9 cellular contexts compared by ENCODE assay signal in the genomic region with DNA sequence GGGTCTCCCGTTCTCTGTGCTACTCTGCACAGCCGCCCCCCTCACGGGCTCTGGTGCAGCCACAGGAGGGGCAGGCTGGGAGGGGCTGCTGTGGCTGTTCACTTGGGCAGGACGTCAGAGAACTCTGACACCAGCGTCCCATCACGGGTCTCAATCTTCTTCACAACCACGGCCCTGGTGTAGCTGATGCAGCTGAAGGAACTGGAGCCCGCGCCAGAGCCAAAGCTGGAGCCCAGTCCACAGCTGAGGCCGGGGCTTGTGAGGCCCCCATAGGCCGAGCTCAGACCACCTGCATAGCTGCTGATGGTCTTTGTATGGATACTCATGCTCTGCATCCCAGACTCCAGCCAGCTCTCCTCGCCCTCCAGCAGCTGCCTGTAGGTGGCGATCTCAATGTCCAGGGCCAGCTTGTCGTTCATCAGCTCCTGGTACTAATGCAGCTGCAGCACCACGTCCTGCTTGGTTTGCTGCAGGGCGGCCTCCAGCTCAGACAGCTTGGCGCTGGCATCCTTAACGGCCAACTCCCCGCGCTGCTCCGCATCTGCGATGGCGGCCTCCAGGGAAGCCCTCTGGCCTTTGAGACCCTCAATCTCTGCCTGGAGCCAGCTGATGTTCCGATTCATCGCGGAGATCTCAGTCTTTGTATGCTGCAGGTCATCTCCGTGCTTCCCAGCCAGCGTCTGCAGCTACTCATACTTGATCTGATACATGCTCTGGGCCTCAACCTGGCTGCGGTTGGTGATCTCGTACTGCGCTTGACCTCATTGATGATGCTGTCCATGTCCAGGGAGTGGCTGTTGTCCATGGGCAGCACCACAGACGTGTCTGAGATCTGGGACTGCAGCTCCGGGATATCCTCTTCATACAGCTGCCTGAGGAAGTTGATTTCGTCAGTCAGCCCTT. TPM values are rescaled to one million over a fixed set of nuclear protein-coding genes. Genes with fewer than 3 reads are reported as not detected.
DNase-seq lines count a peak whose midpoint lies in the region; ATAC-seq and TF ChIP-seq lines count a peak whose summit lies in the region.
"Had no signal": no experiment of that assay in that cellular context is flagged by ENCODE, and none has a peak within 500 bp of the region (broad histone marks: within the 10 kb centered on the region; RNA-seq: fewer than 3 reads in every experiment).

No MANE protein-coding gene starts in this region.

- H3K27me3 ChIP-seq in breast epithelium (no peaks in the 10 kb centered on the region), WERI-Rb-1 (ENCODE audit: insufficient read depth, low read depth, severe bottlenecking) (no peaks in the 10 kb centered on the region), upper lobe of right lung (peaks cover 4% of the 10 kb centered on the region)

- H3K4me3 Mint-ChIP-seq in MCF 10A (ENCODE audit: unreplicated experiment), result no peak overlapping the region
- no peak overlapping the region for H3K4me3 Mint-ChIP-seq in T-helper 17 cell

- H3K27ac Mint-ChIP-seq in MCF 10A (ENCODE audit: low read depth, unreplicated experiment) (no peak overlapping the region), T-helper 17 cell (no peak overlapping the region)

- H3K36me3 ChIP-seq in breast epithelium, result no peaks in the 10 kb centered on the region
- no peaks in the 10 kb centered on the region for H3K36me3 ChIP-seq in WERI-Rb-1
- no peaks in the 10 kb centered on the region for H3K36me3 ChIP-seq in upper lobe of right lung

- TF ChIP-seq CTCF in MCF 10A (IDR thresholded peaks at IDR 0.05; ENCODE audit: unreplicated experiment) (no peak), breast epithelium (IDR thresholded peaks at IDR 0.05) (no peak), WERI-Rb-1 (IDR thresholded peaks at IDR 0.05; ENCODE audit: low read depth, low read length) (peak; percentile 82), upper lobe of right lung (IDR thresholded peaks at IDR 0.05) (peak; percentile 57)

- peak; percentile 8 for DNase-seq in MCF 10A (ENCODE audit: unreplicated experiment)
- DNase-seq in breast epithelium (ENCODE audit: low spot score in 2 of 2), result no peak
- peak; percentile 59 for DNase-seq in WERI-Rb-1
- DNase-seq in iPS DF 4.7 (ENCODE audit: extremely low read depth, low spot score), result peak; percentile 66
- peak; percentile 70 for DNase-seq in upper lobe of right lung
- no peak for DNase-seq in T-helper 17 cell
- no peak for DNase-seq in SIG-M5 treated with dmso at 0.1 percent for 504 hours (lab: John Stamatoyannopoulos, UW; ENCODE audit: unreplicated experiment)
- DNase-seq: activated CD8-positive, alpha-beta memory T cell treated with anti-CD3 and anti-CD28 coated beads, Interleukin-2, amount 50 U/mL, for 4 hours had no signal

- H3K27ac ChIP-seq in breast epithelium (no peak overlapping the region), WERI-Rb-1 (no peak overlapping the region), upper lobe of right lung (no peak overlapping the region)

- peak; percentile 62 for ATAC-seq in upper lobe of right lung
- no peak for ATAC-seq in T-helper 17 cell
- no peak for ATAC-seq in HG02588 (IDR thresholded peaks at IDR 0.05; ENCODE audit: unreplicated experiment)

- no peaks in the 10 kb centered on the region for H3K9me3 Mint-ChIP-seq in MCF 10A (ENCODE audit: unreplicated experiment)

- H3K4me1 Mint-ChIP-seq in MCF 10A (ENCODE audit: insufficient read depth, unreplicated experiment), result no peaks in the 10 kb centered on the region
- no peaks in the 10 kb centered on the region for H3K4me1 Mint-ChIP-seq in T-helper 17 cell

- BruUV-seq in MCF 10A (replicated peaks; lab: Mats Ljungman, UMichigan), result no TSS peak

- no peaks in the 10 kb centered on the region for H3K36me3 Mint-ChIP-seq in MCF 10A (ENCODE audit: insufficient read depth, unreplicated experiment)
- no peaks in the 10 kb centered on the region for H3K36me3 Mint-ChIP-seq in T-helper 17 cell (ENCODE audit: low read depth)

- no peak for TF ChIP-seq POLR2A in breast epithelium (IDR thresholded peaks at IDR 0.05)

- POLR2A ChIA-PET in MCF 10A (lab: Yijun Ruan, JAX), result interaction anchor here (0.6 kb wide), 1 partner anchor 36 kb away, joined by 3 read pairs; no protein-coding TSS in a partner anchor

- CTCF ChIA-PET in MCF 10A (lab: Yijun Ruan, JAX), result interaction anchor here (0.7 kb wide), 1 partner anchor 11 kb away, joined by 3 read pairs; no protein-coding TSS in a partner anchor

- H3K27me3 Mint-ChIP-seq in MCF 10A (ENCODE audit: insufficient read depth, unreplicated experiment) (no peaks in the 10 kb centered on the region), T-helper 17 cell (peaks cover 24% of the 10 kb centered on the region)

- H3K4me1 ChIP-seq in breast epithelium (no peaks in the 10 kb centered on the region), upper lobe of right lung (no peaks in the 10 kb centered on the region)

- intact Hi-C loops in MCF 10A (cut with micrococcal nuclease) (no loop called here), breast epithelium (cut with DNase I; ENCODE audit: low total_unique reads) (no loop called here), upper lobe of right lung (cut with DNase I) (no loop called here)

- H3K4me3 ChIP-seq in breast epithelium (no peak overlapping the region), WERI-Rb-1 (ENCODE audit: low read depth, low read length) (no peak overlapping the region), upper lobe of right lung (no peak overlapping the region)

- H3K9me3 ChIP-seq in breast epithelium (no peaks in the 10 kb centered on the region), WERI-Rb-1 (ENCODE audit: severe bottlenecking) (no peaks in the 10 kb centered on the region), upper lobe of right lung (no peaks in the 10 kb centered on the region), T-helper 17 cell (ENCODE audit: control insufficient read depth, low read length, poor library complexity, severe bottlenecking) (no peaks in the 10 kb centered on the region)

RNA-seq across cellular contexts. Expression of gene DUSP19, which starts 7.4 kb away (rescaled TPM):
- total RNA-seq in MCF 10A (2022), result 0.84 and 1.0 TPM in 2 replicates
- total RNA-seq in breast epithelium, result 1 to 10 TPM; 1.6 to 3.7 (median 1.9) TPM
- total RNA-seq in upper lobe of right lung, result 3.0 TPM
- 1 to 10 TPM in 1 of 2 donors, under 1 TPM in 1; 0.60 to 1.6 TPM for total RNA-seq in T-helper 17 cell

RNA-seq across cellular contexts. Expression of gene NCKAP1, which starts 32.9 kb away (rescaled TPM):
- total RNA-seq in MCF 10A (2022) (160 and 187 TPM in 2 replicates), breast epithelium (100 to 1,000 TPM; 122 to 270 (median 186) TPM), upper lobe of right lung (117 TPM), T-helper 17 cell (10 to 100 TPM in 1 of 2 donors, 1 to 10 TPM in 1; 6.9 to 13.9 TPM)

RNA-seq across cellular contexts. Expression of gene NUP35, which starts 53.0 kb away (rescaled TPM):
- total RNA-seq in MCF 10A (2022), result 19.2 and 21.4 TPM in 2 replicates
- total RNA-seq in breast epithelium, result 10 to 100 TPM; 11.5 to 32.8 (median 29.5) TPM
- total RNA-seq in upper lobe of right lung, result 18.2 TPM
- total RNA-seq in T-helper 17 cell, result 10 to 100 TPM; 12.8 to 12.9 TPM

Comparison
In these comparisons a context has a peak if more than half of its experiments do, and no peak if none do; other contexts are left out.
1. DNase-seq: peak in MCF 10A (single experiment), WERI-Rb-1 (single experiment), iPS DF 4.7 (single experiment) and upper lobe of right lung (single experiment); none in breast epithelium (0 of 2), T-helper 17 cell (0 of 3) and SIG-M5 treated with dmso at 0.1 percent for 504 hours (single experiment).
2. CTCF ChIP-seq: peak in WERI-Rb-1 (single experiment) and upper lobe of right lung (single experiment); none in MCF 10A (single experiment) and breast epithelium (0 of 3).